Comparison of ENCODE assay signal across 8 cellular contexts in the genomic region with DNA sequence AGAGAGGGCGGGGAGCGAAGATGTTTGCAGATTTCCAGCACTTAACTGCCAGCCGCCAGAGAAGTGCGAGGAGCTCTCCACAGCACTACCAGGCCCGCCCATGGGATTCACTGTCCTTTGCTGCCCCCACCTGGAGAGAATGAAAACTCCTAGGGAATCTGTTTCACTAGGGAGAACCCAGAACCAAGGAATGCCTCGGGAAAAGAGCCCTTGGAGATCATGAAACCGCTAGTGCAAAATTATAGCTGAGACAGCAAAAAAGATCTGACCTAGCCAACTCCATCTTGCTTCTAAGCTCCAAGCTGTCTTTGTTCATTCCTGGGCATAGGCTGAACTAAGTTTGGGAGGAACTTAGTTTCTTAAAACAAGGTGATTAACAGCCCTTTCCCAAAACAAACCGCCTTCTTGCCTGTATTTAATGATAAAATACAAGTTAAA.
DNase-seq lines count a peak whose midpoint lies in the region; ATAC-seq, FAIRE-seq and TF ChIP-seq lines count a peak whose summit lies in the region.

No MANE protein-coding gene starts in this region.

- H3K4me3 Mint-ChIP-seq in activated naive CD4-positive, alpha-beta T cell treated with anti-CD3 and anti-CD28 coated beads for 36 hours, result no peak overlapping the region
- H3K4me3 Mint-ChIP-seq in type B pancreatic cell, result no peak overlapping the region

- no peak overlapping the region for H3K27ac Mint-ChIP-seq in activated naive CD4-positive, alpha-beta T cell treated with anti-CD3 and anti-CD28 coated beads for 36 hours
- H3K27ac Mint-ChIP-seq in type B pancreatic cell, result no peak overlapping the region

- H3K4me1 Mint-ChIP-seq in activated naive CD4-positive, alpha-beta T cell treated with anti-CD3 and anti-CD28 coated beads for 36 hours (ENCODE audit: low read depth), result peaks cover 17% of the 10 kb centered on the region
- peaks cover 9% of the 10 kb centered on the region for H3K4me1 Mint-ChIP-seq in type B pancreatic cell (ENCODE audit: unreplicated experiment)

- H3K27me3 Mint-ChIP-seq in activated naive CD4-positive, alpha-beta T cell treated with anti-CD3 and anti-CD28 coated beads for 36 hours (ENCODE audit: low read depth), result no peaks in the 10 kb centered on the region
- peaks cover 8% of the 10 kb centered on the region for H3K27me3 Mint-ChIP-seq in type B pancreatic cell

- peaks cover 0 to 3% (median 0%) of the 10 kb centered on the region in 3 donors for H3K4me1 ChIP-seq in pancreas

- WGBS in pancreas, 2 donors, result 12 to 13% methylated on average over 8 of the region's 8 CpGs

- H3K27ac ChIP-seq in pancreas, result no peak overlapping the region

- H3K9me3 Mint-ChIP-seq in activated naive CD4-positive, alpha-beta T cell treated with anti-CD3 and anti-CD28 coated beads for 36 hours, result no peaks in the 10 kb centered on the region
- H3K9me3 Mint-ChIP-seq in type B pancreatic cell, result no peaks in the 10 kb centered on the region

- no peaks in the 10 kb centered on the region for H3K36me3 ChIP-seq in pancreas

- no peaks in the 10 kb centered on the region for H3K36me3 Mint-ChIP-seq in activated naive CD4-positive, alpha-beta T cell treated with anti-CD3 and anti-CD28 coated beads for 36 hours (ENCODE audit: low read depth)
- no peaks in the 10 kb centered on the region for H3K36me3 Mint-ChIP-seq in type B pancreatic cell

- H3K4me3 ChIP-seq in pancreas, result no peak overlapping the region

- peak; percentile 79 for DNase-seq in NCI-H1436 (lab: John Stamatoyannopoulos, UW)
- no peak for DNase-seq in NCI-H1436 treated with DMSO at 0.1 percent for 48 hours (lab: John Stamatoyannopoulos, UW)
- peak; percentile 47 for DNase-seq in NCI-H1092 treated with DMSO at 0.1 percent for 48 hours (lab: John Stamatoyannopoulos, UW)
- DNase-seq in activated naive CD4-positive, alpha-beta T cell treated with anti-CD3 and anti-CD28 coated beads for 36 hours, result peak; percentile 84
- peak; percentile 64 for DNase-seq in glomerular endothelial cell (ENCODE audit: extremely low read depth, low read depth, low spot score)
- peak; percentile 67 to 86 (median 77) for DNase-seq in pancreas
- peak; percentile 87 for DNase-seq in type B pancreatic cell (ENCODE audit: extremely low spot score, unreplicated experiment)

- CTCF ChIA-PET in activated naive CD4-positive, alpha-beta T cell treated with anti-CD3 and anti-CD28 coated beads for 36 hours (lab: Charles Lee), result interaction anchor here (0.5 to 2.4 kb wide), 45 partner anchors 9 to 1301 kb away, joined by 3 to 20 read pairs (median 4); no protein-coding TSS in a partner anchor

- ATAC-seq in SK-N-SH treated with all-trans-retinoic acid at 6 μM for 48 hours (peak; percentile 100), pancreas (peak; percentile 96 to 98 (median 98))

- intact Hi-C loops in activated naive CD4-positive, alpha-beta T cell treated with anti-CD3 and anti-CD28 coated beads for 36 hours (cut with micrococcal nuclease), result loop anchor here (1.0 to 2.0 kb wide), 2 partner anchors 282 to 549 kb away; no protein-coding TSS in a partner anchor
- intact Hi-C loops in pancreas (cut with DNase I), result no loop called here

- H3K27me3 ChIP-seq in pancreas, result no peaks in the 10 kb centered on the region

- no peaks in the 10 kb centered on the region for H3K9me3 ChIP-seq in pancreas

- FAIRE-seq in pancreas (lab: Jason Lieb, UNC), result no peak

- peak; percentile 59 to 70 (median 69) for TF ChIP-seq CTCF in pancreas (IDR thresholded peaks at IDR 0.05)
- TF ChIP-seq CTCF in type B pancreatic cell (conservative IDR thresholded peaks at IDR 0.05), result peak; percentile 90

TF ChIP-seq in SK-N-SH treated with all-trans-retinoic acid at 6 μM for 48 hours, 23 proteins besides CTCF, POLR2A, EP300 and RAD21:
- no peak for TF ChIP-seq ZC3H10 (CRISPR knock-in tag; IDR thresholded peaks at IDR 0.05)
- no peak for TF ChIP-seq PPARA (CRISPR knock-in tag; IDR thresholded peaks at IDR 0.05; ENCODE audit: borderline replicate concordance)
- no peak for TF ChIP-seq GLIS3 (CRISPR knock-in tag; IDR thresholded peaks at IDR 0.05)
- TF ChIP-seq ZFP3 (CRISPR knock-in tag; IDR thresholded peaks at IDR 0.05), result 0 out of 2 replicates have a peak, but pooled peaks have one; percentile 64
- TF ChIP-seq POU6F1 (CRISPR knock-in tag; IDR thresholded peaks at IDR 0.05; ENCODE audit: borderline replicate concordance, low read depth), result no peak
- TF ChIP-seq ESRRG (CRISPR knock-in tag; IDR thresholded peaks at IDR 0.05), result no peak
- TF ChIP-seq ARNTL (CRISPR knock-in tag; IDR thresholded peaks at IDR 0.05; ENCODE audit: borderline replicate concordance, low read depth), result no peak
- peak; percentile 85; the same call in 1 of the 2 replicates for TF ChIP-seq CSDC2 (CRISPR knock-in tag; IDR thresholded peaks at IDR 0.05)
- TF ChIP-seq ISL1 (CRISPR knock-in tag; IDR thresholded peaks at IDR 0.05), result 0 out of 2 replicates have a peak, but pooled peaks have one; percentile 28
- no peak for TF ChIP-seq SNAI2 (CRISPR knock-in tag; IDR thresholded peaks at IDR 0.05)
- no peak for TF ChIP-seq ZNF70 (CRISPR knock-in tag; IDR thresholded peaks at IDR 0.05)
- no peak for TF ChIP-seq RARB (CRISPR knock-in tag; IDR thresholded peaks at IDR 0.05)
- no peak for TF ChIP-seq OSR1 (CRISPR knock-in tag; IDR thresholded peaks at IDR 0.05)
- no peak for TF ChIP-seq ZNF8 (CRISPR knock-in tag; IDR thresholded peaks at IDR 0.05)
- TF ChIP-seq ZFP30 (CRISPR knock-in tag; IDR thresholded peaks at IDR 0.05), result no peak
- TF ChIP-seq CSRNP3 (CRISPR knock-in tag; IDR thresholded peaks at IDR 0.05), result no peak
